Comparison of ENCODE assay signal across 2 cellular contexts in genomic region chr17:81829858-81830257, GRCh38.
TF ChIP-seq lines count a peak whose summit lies in the region.

No MANE protein-coding gene starts in this region.

TF ChIP-seq in WTC11, 78 proteins besides CTCF, POLR2A, EP300 and RAD21:
- no peak for TF ChIP-seq ZBTB21 (CRISPR knock-in tag; IDR thresholded peaks at IDR 0.05; ENCODE audit: borderline replicate concordance)
- no peak for TF ChIP-seq NR2C2 (CRISPR knock-in tag; IDR thresholded peaks at IDR 0.05)
- TF ChIP-seq HMGXB4 (CRISPR knock-in tag; IDR thresholded peaks at IDR 0.05) = no peak
- no peak for TF ChIP-seq EMX1 (CRISPR knock-in tag; IDR thresholded peaks at IDR 0.05)
- no peak for TF ChIP-seq GTF2I (CRISPR knock-in tag; conservative IDR thresholded peaks at IDR 0.05)
- TF ChIP-seq TCF7 (CRISPR knock-in tag; IDR thresholded peaks at IDR 0.05; ENCODE audit: low read depth) = no peak
- TF ChIP-seq E2F1 (CRISPR knock-in tag; IDR thresholded peaks at IDR 0.05) = no peak
- TF ChIP-seq ATF1 (CRISPR knock-in tag; IDR thresholded peaks at IDR 0.05) = no peak
- no peak for TF ChIP-seq GABPB1 (CRISPR knock-in tag; IDR thresholded peaks at IDR 0.05)
- no peak for TF ChIP-seq CBFB (CRISPR knock-in tag; IDR thresholded peaks at IDR 0.05; ENCODE audit: low read depth)
- TF ChIP-seq SMAD3 (CRISPR knock-in tag; IDR thresholded peaks at IDR 0.05; ENCODE audit: borderline replicate concordance) = no peak
- no peak for TF ChIP-seq PREB (CRISPR knock-in tag; IDR thresholded peaks at IDR 0.05; ENCODE audit: borderline replicate concordance)
- no peak for TF ChIP-seq E2F4 (CRISPR knock-in tag; IDR thresholded peaks at IDR 0.05; ENCODE audit: borderline replicate concordance, low read depth)
- TF ChIP-seq NFYB (CRISPR knock-in tag; conservative IDR thresholded peaks at IDR 0.05; ENCODE audit: low read depth) = no peak
- no peak for TF ChIP-seq ZNF671 (CRISPR knock-in tag; IDR thresholded peaks at IDR 0.05)
- no peak for TF ChIP-seq ERG (CRISPR knock-in tag; IDR thresholded peaks at IDR 0.05)

TF ChIP-seq in SK-N-SH, 30 proteins besides CTCF, POLR2A, EP300 and RAD21:
- TF ChIP-seq MAX (IDR thresholded peaks at IDR 0.05; ENCODE audit: low read depth) (no peak), MXI1 (IDR thresholded peaks at IDR 0.05; ENCODE audit: low read depth, low read length) (no peak), TCF12 (IDR thresholded peaks at IDR 0.05) (no peak), GATA2 (CRISPR knock-in tag; IDR thresholded peaks at IDR 0.05) (no peak), NRF1 (IDR thresholded peaks at IDR 0.05; ENCODE audit: low read depth, low read length) (no peak)
TF ChIP-seq in SK-N-SH: peak in this region for 0.
